Comparison of ENCODE assay signal across 1 cellular context in the genomic region with DNA sequence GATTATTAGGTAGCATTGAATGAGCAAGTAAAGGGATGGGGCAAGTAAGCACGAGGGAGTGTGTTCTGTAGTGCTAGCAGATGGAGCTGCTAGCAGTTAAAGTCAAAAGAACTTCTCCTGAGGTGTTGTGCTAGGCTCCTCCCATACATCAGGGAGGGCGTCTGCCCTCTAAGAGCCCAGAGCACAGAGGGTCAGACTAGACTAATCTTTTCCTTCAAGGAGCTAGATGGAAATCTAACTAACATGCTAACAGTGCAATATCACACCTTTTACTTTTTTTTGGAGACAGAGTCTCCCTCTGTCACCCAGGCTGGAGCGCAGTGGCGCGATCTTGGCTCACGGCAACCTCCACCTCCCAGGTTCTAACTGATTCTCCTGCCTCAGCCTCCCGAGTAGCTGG.
TF ChIP-seq lines count a peak whose summit lies in the region.

No MANE protein-coding gene starts in this region.

TF ChIP-seq in GM23338, 12 proteins besides CTCF, POLR2A, EP300 and RAD21:
- no peak for TF ChIP-seq ZNF462 (CRISPR knock-in tag; IDR thresholded peaks at IDR 0.05)
- TF ChIP-seq POLR2AphosphoS5 (IDR thresholded peaks at IDR 0.05; ENCODE audit: low read depth), result no peak
- TF ChIP-seq STAT1 (IDR thresholded peaks at IDR 0.05; ENCODE audit: unreplicated experiment), result no peak
